In genomic region chr7:53504914-53505313, GRCh38 we compare ENCODE assay signal across 23 cellular contexts.
"Had no signal": no experiment of that assay in that cellular context is flagged by ENCODE, and none has a peak within 500 bp of the region (broad histone marks: within the 10 kb centered on the region; RNA-seq: fewer than 3 reads in every experiment).

No MANE protein-coding gene starts in this region.

- DNase-seq: activated CD4-positive, alpha-beta T cell treated with anti-CD3 and anti-CD28 coated beads for 48 hours; activated CD4-positive, alpha-beta T cell treated with anti-CD3 and anti-CD28 coated beads, Interleukin-2, amount 50 U/mL, for 4 hours; activated CD4-positive, CD25-positive, alpha-beta regulatory T cell treated with anti-CD3 and anti-CD28 coated beads, Interleukin-2, amount 50 U/mL, for 72 hours; activated CD8-positive, alpha-beta memory T cell treated with anti-CD3 and anti-CD28 coated beads, Interleukin-2, amount 50 U/mL, for 48 hours; activated CD8-positive, alpha-beta T cell treated with anti-CD3 and anti-CD28 coated beads, Interleukin-2, amount 10 ng/mL, durations not matched to agents 7 days and 5 days; activated naive CD4-positive, alpha-beta T cell treated with anti-CD3 and anti-CD28 coated beads, Interleukin-2, amount 50 U/mL, for 16 hours; activated naive CD8-positive, alpha-beta T cell treated with anti-CD3 and anti-CD28 coated beads, Interleukin-2, amount 10 ng/mL, durations not matched to agents 7 days and 5 days; activated T-cell treated with anti-CD3 and anti-CD28 coated beads, Interleukin-2, amount 50 U/mL, for 1 hour; adrenal gland; anterior cingulate cortex; central memory CD4-positive, alpha-beta T cell; MG63; MV-4-11; NCI-H1092 treated with DMSO at 0.1 percent for 48 hours; NCI-H1417 treated with DMSO at 0.1 percent for 48 hours; NCI-H1694; NCI-H2029; NCI-H524; SHP77 treated with DMSO at 0.1 percent for 48 hours; T-helper 17 cell; T-helper 9 cell had no signal

- H3K27me3 ChIP-seq: adrenal gland, MG63 had no signal

- H3K4me3 ChIP-seq: adrenal gland, MG63 had no signal

- H3K27ac ChIP-seq: adrenal gland had no signal

- H3K4me1 Mint-ChIP-seq: activated naive CD8-positive, alpha-beta T cell treated with anti-CD3 and anti-CD28 coated beads, Interleukin-2, amount 10 ng/mL, durations not matched to agents 7 days and 5 days; T-helper 17 cell; WTC11 had no signal

- H3K36me3 Mint-ChIP-seq: activated naive CD8-positive, alpha-beta T cell treated with anti-CD3 and anti-CD28 coated beads, Interleukin-2, amount 10 ng/mL, durations not matched to agents 7 days and 5 days; WTC11 had no signal

- H3K9me3 Mint-ChIP-seq: WTC11 had no signal

- FAIRE-seq: RCC 7860 had no signal

- H3K36me3 ChIP-seq: adrenal gland, MG63 had no signal

- ATAC-seq: activated CD8-positive, alpha-beta T cell treated with anti-CD3 and anti-CD28 coated beads, Interleukin-2, amount 10 ng/mL, durations not matched to agents 7 days and 5 days; T-helper 17 cell; WTC11 had no signal

- H3K4me1 ChIP-seq: adrenal gland had no signal

- H3K27ac Mint-ChIP-seq: activated CD8-positive, alpha-beta T cell treated with anti-CD3 and anti-CD28 coated beads, Interleukin-2, amount 10 ng/mL, durations not matched to agents 7 days and 5 days; activated naive CD8-positive, alpha-beta T cell treated with anti-CD3 and anti-CD28 coated beads, Interleukin-2, amount 10 ng/mL, durations not matched to agents 7 days and 5 days; T-helper 17 cell; WTC11 had no signal

- H3K4me3 Mint-ChIP-seq: activated CD8-positive, alpha-beta T cell treated with anti-CD3 and anti-CD28 coated beads, Interleukin-2, amount 10 ng/mL, durations not matched to agents 7 days and 5 days; activated naive CD8-positive, alpha-beta T cell treated with anti-CD3 and anti-CD28 coated beads, Interleukin-2, amount 10 ng/mL, durations not matched to agents 7 days and 5 days; T-helper 17 cell; WTC11 had no signal

- H3K9me3 ChIP-seq: adrenal gland, MG63 had no signal

- H3K27me3 Mint-ChIP-seq: activated naive CD8-positive, alpha-beta T cell treated with anti-CD3 and anti-CD28 coated beads, Interleukin-2, amount 10 ng/mL, durations not matched to agents 7 days and 5 days; T-helper 17 cell had no signal
